28 cellular contexts compared by ENCODE assay signal in the genomic region with DNA sequence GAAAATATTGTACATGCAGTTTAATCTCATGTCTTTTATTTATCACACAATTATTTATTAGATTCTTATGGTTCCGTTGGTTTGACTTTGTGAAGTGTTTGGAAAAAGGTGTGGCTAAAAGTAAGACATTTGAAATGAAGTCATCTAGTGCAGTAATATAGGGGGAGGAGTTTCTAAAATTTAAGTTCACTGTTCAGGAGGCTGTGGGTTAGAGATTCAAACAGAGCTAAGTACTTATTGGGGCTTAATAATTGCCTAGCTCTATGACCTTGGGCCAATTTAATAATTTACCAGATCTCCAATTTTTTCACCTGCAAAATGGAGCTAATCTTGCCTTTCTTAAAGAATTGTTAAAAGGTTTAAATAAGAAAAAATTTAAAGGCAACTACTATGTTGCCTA.
"Had no signal": no experiment of that assay in that cellular context is flagged by ENCODE, and none has a peak within 500 bp of the region (broad histone marks: within the 10 kb centered on the region; RNA-seq: fewer than 3 reads in every experiment).

No MANE protein-coding gene starts in this region.

- H3K79me2 ChIP-seq: hepatocyte, parathyroid adenoma had no signal

- H2AFZ ChIP-seq: hepatocyte, neural progenitor cell, parathyroid adenoma had no signal

- H3K4me3 ChIP-seq: hepatocyte, lower lobe of right lung, neural progenitor cell, psoas muscle, right atrium auricular region, right lobe of liver, stomach, testis, thyroid gland, transverse colon, upper lobe of left lung, vagina had no signal

- H3K36me3 ChIP-seq: lower lobe of right lung, neural progenitor cell, neutrophil, right atrium auricular region, right lobe of liver, stomach, thyroid gland, transverse colon, upper lobe of left lung, vagina had no signal

- H3K4me2 ChIP-seq: hepatocyte, neural progenitor cell had no signal

- DNase-seq: islet precursor cell; left cardiac atrium; lower lobe of right lung; mesendoderm; naive B cell; natural killer cell; nephron progenitor cell; occipital lobe; psoas muscle; right lobe of liver; stimulated activated CD4-positive, alpha-beta T cell treated with anti-CD3 and anti-CD28 coated beads, Interleukin-12 subunit alpha, Interleukin-12 subunit beta, amount 100 ng/mL, for 4 hours; stimulated activated CD4-positive, alpha-beta T cell treated with anti-CD3 and anti-CD28 coated beads, Interleukin-15, amount 100 ng/mL, for 24 hours; stimulated activated CD4-positive, alpha-beta T cell treated with anti-CD3 and anti-CD28 coated beads, Interleukin-2, amount 100 ng/mL, for 24 hours; stimulated activated CD4-positive, alpha-beta T cell treated with anti-CD3 and anti-CD28 coated beads, Interleukin-4, amount 100 ng/mL, for 1 hour; stimulated activated naive B cell treated with anti-CD40 and anti-IgM and Interleukin-4, amounts not matched to agents 10 μg/mL and 1 μg/mL and 100 μg/mL, for 72 hours; stimulated activated naive CD8-positive, alpha-beta T cell treated with anti-CD3 and anti-CD28 coated beads, Interleukin-15, Interleukin-2, amounts not matched to agents 100 U/mL and 50 U/mL, for 24 hours; stomach; testis; thyroid gland; transverse colon; upper lobe of left lung had no signal

- H3K4me1 ChIP-seq: lower lobe of right lung, neural progenitor cell, parathyroid adenoma, psoas muscle, right atrium auricular region, right lobe of liver, stomach, testis, thyroid gland, transverse colon, upper lobe of left lung, vagina had no signal

- ATAC-seq: left cardiac atrium; left lobe of liver; lower lobe of right lung; natural killer cell; psoas muscle; right lobe of liver; stimulated activated naive B cell treated with anti-CD40 and anti-IgM and Interleukin-4, amounts not matched to agents 10 μg/mL and 1 μg/mL and 100 μg/mL, for 72 hours; stimulated activated naive CD8-positive, alpha-beta T cell treated with anti-CD3 and anti-CD28 coated beads, Interleukin-15, Interleukin-2, amounts not matched to agents 100 U/mL and 50 U/mL, for 24 hours had no signal

- H3K9me3 ChIP-seq: lower lobe of right lung, neutrophil, psoas muscle, right atrium auricular region, right lobe of liver, stomach, testis, thyroid gland, transverse colon, upper lobe of left lung, vagina had no signal

- H3K9ac ChIP-seq: neural progenitor cell, parathyroid adenoma had no signal

- H3K27me3 ChIP-seq: hepatocyte, neural progenitor cell, neutrophil, right atrium auricular region, right lobe of liver, stomach, testis, thyroid gland, transverse colon, upper lobe of left lung, vagina had no signal

- H3K27ac ChIP-seq: hepatocyte, lower lobe of right lung, neural progenitor cell, neutrophil, parathyroid adenoma, psoas muscle, right atrium auricular region, right lobe of liver, stomach, testis, thyroid gland, transverse colon, upper lobe of left lung, vagina had no signal
